ENCODE assay signal across 1 cellular context in genomic region chr1:239303289-239303688, GRCh38.
TF ChIP-seq lines count a peak whose summit lies in the region.

No MANE protein-coding gene starts in this region.

TF ChIP-seq in HEK293, 187 proteins besides CTCF, POLR2A, EP300 and RAD21 (continued from another document and continues in another):
- TF ChIP-seq ZSCAN18 (tag by site-specific recombination; IDR thresholded peaks at IDR 0.05), result no peak
- TF ChIP-seq ZNF654 (tag by site-specific recombination; IDR thresholded peaks at IDR 0.05; ENCODE audit: low read depth), result 0 out of 2 replicates have a peak, but pooled peaks have one; percentile 23
- TF ChIP-seq ZNF211 (tag by site-specific recombination; IDR thresholded peaks at IDR 0.05; ENCODE audit: low read depth), result no peak
- no peak for TF ChIP-seq ZNF48 (tag by site-specific recombination; IDR thresholded peaks at IDR 0.05)
- TF ChIP-seq ZNF488 (tag by site-specific recombination; IDR thresholded peaks at IDR 0.05), result no peak
- TF ChIP-seq ZNF785 (tag by site-specific recombination; IDR thresholded peaks at IDR 0.05), result no peak
- TF ChIP-seq ZNF521 (tag by site-specific recombination; IDR thresholded peaks at IDR 0.05), result no peak
- TF ChIP-seq ZNF510 (tag by site-specific recombination; IDR thresholded peaks at IDR 0.05; ENCODE audit: insufficient replicate concordance), result peak; percentile 70
- TF ChIP-seq ZEB2 (tag by site-specific recombination; IDR thresholded peaks at IDR 0.05), result no peak
- TF ChIP-seq ZNF398 (tag by site-specific recombination; IDR thresholded peaks at IDR 0.05), result no peak
- TF ChIP-seq ZNF138 (tag by site-specific recombination; IDR thresholded peaks at IDR 0.05; ENCODE audit: borderline replicate concordance), result 0 out of 2 replicates have a peak, but pooled peaks have one; percentile 76
- TF ChIP-seq ZNF423 (tag by site-specific recombination; IDR thresholded peaks at IDR 0.05), result no peak
- no peak for TF ChIP-seq ZNF580 (tag by site-specific recombination; IDR thresholded peaks at IDR 0.05)
- peak; percentile 85 for TF ChIP-seq ZBTB11 (tag by site-specific recombination; conservative IDR thresholded peaks at IDR 0.05; ENCODE audit: low read depth)
- no peak for TF ChIP-seq ZNF223 (tag by site-specific recombination; IDR thresholded peaks at IDR 0.05)
- peak; percentile 93 for TF ChIP-seq ZNF555 (tag by site-specific recombination; conservative IDR thresholded peaks at IDR 0.05)
- no peak for TF ChIP-seq PRDM2 (tag by site-specific recombination; IDR thresholded peaks at IDR 0.05; ENCODE audit: borderline replicate concordance)
- TF ChIP-seq ZNF623 (tag by site-specific recombination; IDR thresholded peaks at IDR 0.05), result peak; percentile 74
- TF ChIP-seq ZNF707 (tag by site-specific recombination; IDR thresholded peaks at IDR 0.05), result no peak
- no peak for TF ChIP-seq ZNF324 (tag by site-specific recombination; IDR thresholded peaks at IDR 0.05)
- no peak for TF ChIP-seq ZNF544 (tag by site-specific recombination; IDR thresholded peaks at IDR 0.05)
- TF ChIP-seq ZNF670 (tag by site-specific recombination; IDR thresholded peaks at IDR 0.05; ENCODE audit: low read depth), result no peak
- no peak for TF ChIP-seq ZNF2 (tag by site-specific recombination; IDR thresholded peaks at IDR 0.05)
- TF ChIP-seq ZBTB44 (tag by site-specific recombination; IDR thresholded peaks at IDR 0.05), result no peak
- TF ChIP-seq ZNF645 (tag by site-specific recombination; IDR thresholded peaks at IDR 0.05), result no peak
- TF ChIP-seq ZNF585B (tag by site-specific recombination; IDR thresholded peaks at IDR 0.05), result no peak
- no peak for TF ChIP-seq ZNF624 (tag by site-specific recombination; IDR thresholded peaks at IDR 0.05)
- no peak for TF ChIP-seq ZNF221 (tag by site-specific recombination; IDR thresholded peaks at IDR 0.05; ENCODE audit: borderline replicate concordance)
- no peak for TF ChIP-seq ZNF639 (tag by site-specific recombination; IDR thresholded peaks at IDR 0.05)
- no peak for TF ChIP-seq KLF7 (tag by site-specific recombination; IDR thresholded peaks at IDR 0.05; ENCODE audit: borderline replicate concordance)
- no peak for TF ChIP-seq ZNF529 (tag by site-specific recombination; IDR thresholded peaks at IDR 0.05; ENCODE audit: insufficient replicate concordance)
- TF ChIP-seq ZNF629 (tag by site-specific recombination; IDR thresholded peaks at IDR 0.05), result 0 out of 2 replicates have a peak, but pooled peaks have one; percentile 53
- no peak for TF ChIP-seq ZNF571 (tag by site-specific recombination; IDR thresholded peaks at IDR 0.05)
- no peak for TF ChIP-seq ZNF362 (tag by site-specific recombination; IDR thresholded peaks at IDR 0.05)
- TF ChIP-seq GLIS1 (tag by site-specific recombination; IDR thresholded peaks at IDR 0.05), result no peak
- no peak for TF ChIP-seq ATF2 (tag by site-specific recombination; IDR thresholded peaks at IDR 0.05; ENCODE audit: low read depth)
